ENCODE assay signal across 33 cellular contexts in the genomic region with DNA sequence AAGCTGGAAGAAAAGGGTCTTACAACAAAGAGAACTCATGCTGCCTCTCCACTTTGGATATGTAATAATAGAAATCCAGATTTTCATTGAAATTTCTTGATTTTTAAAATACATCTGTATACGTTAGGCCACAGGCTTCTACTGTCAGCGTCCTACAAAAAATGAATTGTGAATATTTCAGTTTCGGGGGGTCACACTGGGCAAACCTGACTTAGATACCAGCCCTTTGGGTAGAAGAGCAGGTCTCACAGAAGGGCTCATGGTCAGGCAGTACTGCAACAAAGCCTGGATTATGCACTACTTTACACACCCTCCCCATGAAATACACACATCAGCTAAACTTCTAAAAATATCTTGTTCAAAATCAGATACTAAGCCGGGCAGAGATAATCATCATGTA.
"Had no signal": no experiment of that assay in that cellular context is flagged by ENCODE, and none has a peak within 500 bp of the region (broad histone marks: within the 10 kb centered on the region; RNA-seq: fewer than 3 reads in every experiment).

No MANE protein-coding gene starts in this region.

- H3K4me2 ChIP-seq: KMS-11 had no signal

- DNase-seq: Karpas-422, MG63, MM.1S, MV-4-11, NCI-H1048, NCI-H1092, NCI-H1092 treated with DMSO at 0.1 percent for 48 hours, NCI-H1105, NCI-H1105 treated with DMSO at 0.1 percent for 48 hours, NCI-H1417, NCI-H1417 treated with DMSO at 0.1 percent for 48 hours, NCI-H1436, NCI-H1436 treated with DMSO at 0.1 percent for 48 hours, NCI-H146, NCI-H1694, NCI-H1694 treated with DMSO at 0.1 percent for 48 hours, NCI-H187, NCI-H187 treated with DMSO at 0.1 percent for 48 hours, NCI-H1930, NCI-H2029, NCI-H2029 treated with DMSO at 0.1 percent for 48 hours, NCI-H2081, NCI-H2081 treated with DMSO at 0.1 percent for 48 hours, NCI-H2107, NCI-H2171, NCI-H2171 treated with DMSO at 0.1 percent for 48 hours, NCI-H2227 treated with DMSO at 0.1 percent for 48 hours, NCI-H226, NCI-H345, NCI-H446, NCI-H446 treated with DMSO at 0.1 percent for 48 hours, NCI-H510A had no signal

- H3K9me3 ChIP-seq: MG63 had no signal

- H3K27me3 ChIP-seq: MG63 had no signal

- H3K36me3 ChIP-seq: MG63 had no signal

- H3K27ac ChIP-seq: KMS-11 had no signal

- H3K4me3 ChIP-seq: MG63 had no signal
